In genomic region chr9:4985376-4986266, GRCh38 we compare ENCODE assay signal across 8 cellular contexts. TPM values are rescaled to one million over a fixed set of nuclear protein-coding genes. Genes with fewer than 3 reads are reported as not detected.
DNase-seq lines count a peak whose midpoint lies in the region; ATAC-seq and TF ChIP-seq lines count a peak whose summit lies in the region.

No MANE protein-coding gene starts in this region.

- TF ChIP-seq POLR2A in NB4 (IDR thresholded peaks at IDR 0.05; ENCODE audit: extremely low read depth, insufficient read length) = peak; percentile 30

- no peaks in the 10 kb centered on the region for H3K9me3 ChIP-seq in endocrine pancreas (ENCODE audit: control insufficient read depth, low read length)
- H3K9me3 ChIP-seq in stomach smooth muscle (ENCODE audit: control insufficient read depth in 2 of 2, low read length in 2 of 2) = no peaks in the 10 kb centered on the region

- H3K9me3 Mint-ChIP-seq in memory B cell = no peaks in the 10 kb centered on the region

- peak overlapping the region; percentile 90 for H3K27ac ChIP-seq in stomach smooth muscle (ENCODE audit: low read length)

- ATAC-seq in GM21737 (IDR thresholded peaks at IDR 0.05; ENCODE audit: unreplicated experiment) (peak; percentile 26), memory B cell (ENCODE audit: low read depth) (no peak)

- H3K4me1 Mint-ChIP-seq in memory B cell = peaks cover 26% of the 10 kb centered on the region

- H3K27me3 ChIP-seq in endocrine pancreas (ENCODE audit: control insufficient read depth, insufficient read depth, low read length) (no peaks in the 10 kb centered on the region), stomach smooth muscle (ENCODE audit: control insufficient read depth in 1 of 2, insufficient read depth in 2 of 2, low read length in 2 of 2) (no peaks in the 10 kb centered on the region)

- peaks cover 3% of the 10 kb centered on the region for H3K36me3 Mint-ChIP-seq in memory B cell

- H3K27me3 Mint-ChIP-seq in memory B cell = no peaks in the 10 kb centered on the region

- DNase-seq in Caki2 (ENCODE audit: low read depth) = peak; percentile 37
- peak; percentile 85 for DNase-seq in NB4 (ENCODE audit: low read depth)
- DNase-seq in activated CD4-positive, alpha-beta T cell treated with anti-CD3 and anti-CD28 coated beads, Interleukin-2, amount 50 U/mL, for 1 hour = peak; percentile 19
- no peak for DNase-seq in memory B cell (ENCODE audit: low spot score in 2 of 2)
- no peak for DNase-seq in NCI-H1436 (lab: John Stamatoyannopoulos, UW)

- H3K4me3 Mint-ChIP-seq in memory B cell = peak overlapping the region; percentile 99

- peak overlapping the region; percentile 91 for H3K9ac ChIP-seq in endocrine pancreas (ENCODE audit: control insufficient read depth, insufficient read depth, low read length)
- peak overlapping the region; percentile 91 for H3K9ac ChIP-seq in stomach smooth muscle (ENCODE audit: low read length in 2 of 2)

- in situ Hi-C loops in Caki2 (cut with HindIII; ENCODE audit: low pct_unique_long_range_greater_than_20kb, low sequenced_read_pairs) = no loop called here

- H3K36me3 ChIP-seq in endocrine pancreas (ENCODE audit: control insufficient read depth, insufficient read depth, low read length) (no peaks in the 10 kb centered on the region), stomach smooth muscle (ENCODE audit: control insufficient read depth in 2 of 2, insufficient read depth in 2 of 2, low read length in 2 of 2) (no peaks in the 10 kb centered on the region)

- H3K4me1 ChIP-seq in endocrine pancreas (ENCODE audit: control insufficient read depth, insufficient read depth, low read length) = peaks cover 22% of the 10 kb centered on the region
- peaks cover 23% of the 10 kb centered on the region for H3K4me1 ChIP-seq in stomach smooth muscle (ENCODE audit: control insufficient read depth, insufficient read depth, low read length)

- peak overlapping the region; percentile 80 for H3K27ac Mint-ChIP-seq in memory B cell

- H3K4me3 ChIP-seq in NB4 (ENCODE audit: low read depth, low read length) (peak overlapping the region; percentile 76), endocrine pancreas (ENCODE audit: control insufficient read depth, insufficient read depth, low read length) (peak overlapping the region; percentile 97), stomach smooth muscle (ENCODE audit: low read length in 2 of 2) (peak overlapping the region; percentile 64 to 86)

- no peak for TF ChIP-seq CTCF in NB4 (IDR thresholded peaks at IDR 0.05; ENCODE audit: low read depth, low read length)

RNA-seq across cellular contexts. Expression of gene JAK2, which starts 0.5 kb away (rescaled TPM):
- total RNA-seq in Caki2 (2014; rRNA removed; shearing (Covaris generic); ENCODE audit: low replicate concordance) = 0.93 and 1.1 TPM in 2 replicates

Comparison
In these comparisons a context has a peak if more than half of its experiments do, and no peak if none do; other contexts are left out.
1. DNase-seq: peak in Caki2 (single experiment), NB4 (single experiment) and activated CD4-positive, alpha-beta T cell treated with anti-CD3 and anti-CD28 coated beads, Interleukin-2, amount 50 U/mL, for 1 hour (single experiment); none in memory B cell (0 of 2) and NCI-H1436 (single experiment).
2. Peak in every context shown above with its lines, with median percentiles within 50 percentile points of each other: H3K4me3 ChIP-seq.